ENCODE assay signal across 13 cellular contexts in genomic region chr1:184867866-184868585, GRCh38.
DNase-seq lines count a peak whose midpoint lies in the region; ATAC-seq and TF ChIP-seq lines count a peak whose summit lies in the region.
"Had no signal": no experiment of that assay in that cellular context is flagged by ENCODE, and none has a peak within 500 bp of the region (broad histone marks: within the 10 kb centered on the region; RNA-seq: fewer than 3 reads in every experiment).

No MANE protein-coding gene starts in this region.

- peaks cover 35% of the 10 kb centered on the region for H3K4me1 Mint-ChIP-seq in activated naive CD8-positive, alpha-beta T cell (ENCODE audit: low read depth)
- peaks cover 4 to 33% (median 24%) of the 10 kb centered on the region in 4 donors for H3K4me1 Mint-ChIP-seq in naive thymus-derived CD8-positive, alpha-beta T cell

- no peaks in the 10 kb centered on the region for H3K9me3 ChIP-seq in MM.1S (replicated peaks; ENCODE audit: insufficient read depth, low read length)
- H3K9me3 ChIP-seq: Caco-2, MG63 had no signal

- no peak overlapping the region for H3K9ac ChIP-seq in MM.1S (ENCODE audit: low read length)

- H3K9me3 Mint-ChIP-seq in activated naive CD8-positive, alpha-beta T cell (ENCODE audit: low read depth), result peaks cover 3% of the 10 kb centered on the region
- H3K9me3 Mint-ChIP-seq in naive thymus-derived CD8-positive, alpha-beta T cell, result peaks cover 0 to 6% (median 0%) of the 10 kb centered on the region in 9 donors

- H3K4me3 Mint-ChIP-seq in activated naive CD8-positive, alpha-beta T cell, result peak overlapping the region; percentile 60
- peak overlapping the region in 2 of 10 donors; percentile 12 to 68 for H3K4me3 Mint-ChIP-seq in naive thymus-derived CD8-positive, alpha-beta T cell

- H3K4me3 ChIP-seq in MM.1S (ENCODE audit: low read length), result no peak overlapping the region
- H3K4me3 ChIP-seq: MG63 had no signal

- H3K27me3 Mint-ChIP-seq in activated naive CD8-positive, alpha-beta T cell, result no peaks in the 10 kb centered on the region
- H3K27me3 Mint-ChIP-seq in naive thymus-derived CD8-positive, alpha-beta T cell, result peaks cover 0 to under 1% (median 0%) of the 10 kb centered on the region in 5 donors

- POLR2A ChIA-PET in naive thymus-derived CD8-positive, alpha-beta T cell (lab: Charles Lee), result no interaction called here

- no peaks in the 10 kb centered on the region for H3K36me3 ChIP-seq in MM.1S (replicated peaks; ENCODE audit: insufficient read depth, low read length)
- H3K36me3 ChIP-seq: MG63 had no signal

- no peak overlapping the region for H3K27ac ChIP-seq in MM.1S (ENCODE audit: low read length)

- peak overlapping the region; percentile 21; the same call in 1 of the 2 replicates for H3K4me2 ChIP-seq in MM.1S (ENCODE audit: low read depth, low read length)

- no peaks in the 10 kb centered on the region for H4K20me1 ChIP-seq in MM.1S (ENCODE audit: insufficient read depth, low read length)

- peak overlapping the region; percentile 87 for H3K27ac Mint-ChIP-seq in activated naive CD8-positive, alpha-beta T cell
- H3K27ac Mint-ChIP-seq in naive thymus-derived CD8-positive, alpha-beta T cell, result peak overlapping the region in 8 of 10 donors; percentile 6 to 92 (median 64)

- H3K27me3 ChIP-seq in MM.1S (replicated peaks; ENCODE audit: insufficient read depth, low read length), result no peaks in the 10 kb centered on the region
- H3K27me3 ChIP-seq: MG63 had no signal

- TF ChIP-seq CTCF in MM.1S (IDR thresholded peaks at IDR 0.05; ENCODE audit: low read length), result no peak

- H3K4me1 ChIP-seq in MM.1S (ENCODE audit: low read length), result peaks cover 27% of the 10 kb centered on the region
- H3K4me1 ChIP-seq: Caco-2 had no signal

- H3F3A ChIP-seq in MM.1S (ENCODE audit: insufficient read depth, low read length), result no peaks in the 10 kb centered on the region

- H2AFZ ChIP-seq in MM.1S (ENCODE audit: low read length), result no peak overlapping the region

- no peaks in the 10 kb centered on the region for H3K9me2 ChIP-seq in MM.1S (replicated peaks; ENCODE audit: insufficient read depth, low read length)

- peak; percentile 47 for DNase-seq in CD1c-positive myeloid dendritic cell (ENCODE audit: extremely low spot score)
- no peak for DNase-seq in MM.1S
- no peak for DNase-seq in naive thymus-derived CD8-positive, alpha-beta T cell
- no peak for DNase-seq in hepatic stellate cell (ENCODE audit: low spot score)
- no peak for DNase-seq in NCI-H524 treated with DMSO at 0.1 percent for 48 hours (lab: John Stamatoyannopoulos, UW)
- DNase-seq in SW480 (ENCODE audit: low spot score), result no peak
- DNase-seq: Caco-2; glutamatergic neuron; MG63; stimulated activated CD4-positive, alpha-beta T cell treated with anti-CD3 and anti-CD28 coated beads, Interleukin-2, amount 100 ng/mL, for 24 hours; trophoblast cell had no signal

- H3K79me2 ChIP-seq in MM.1S (ENCODE audit: low read length), result no peaks in the 10 kb centered on the region

- no peak for ATAC-seq in naive thymus-derived CD8-positive, alpha-beta T cell
- no peak for ATAC-seq in GM18867 (IDR thresholded peaks at IDR 0.05; ENCODE audit: unreplicated experiment)

- H3K36me3 Mint-ChIP-seq in activated naive CD8-positive, alpha-beta T cell, result peaks cover 12% of the 10 kb centered on the region
- H3K36me3 Mint-ChIP-seq in naive thymus-derived CD8-positive, alpha-beta T cell, result peaks cover 0 to 6% (median 3%) of the 10 kb centered on the region in 3 donors
